ENCODE assay signal across 11 cellular contexts in genomic region chr2:73172963-73173362, GRCh38. TPM values are rescaled to one million over a fixed set of nuclear protein-coding genes. Genes with fewer than 3 reads are reported as not detected.
DNase-seq lines count a peak whose midpoint lies in the region; ATAC-seq and TF ChIP-seq lines count a peak whose summit lies in the region.
"Had no signal": no experiment of that assay in that cellular context is flagged by ENCODE, and none has a peak within 500 bp of the region (broad histone marks: within the 10 kb centered on the region; RNA-seq: fewer than 3 reads in every experiment).

No MANE protein-coding gene starts in this region.

- H3K4me2 ChIP-seq in mesendoderm (ENCODE audit: low read length), result no peak overlapping the region

- no peak overlapping the region for H3K27ac ChIP-seq in mesendoderm (ENCODE audit: low read depth, low read length)

- no peak for TF ChIP-seq CTCF in GM10266 (IDR thresholded peaks at IDR 0.05; ENCODE audit: control insufficient read depth, insufficient read depth, low read depth, missing control alignments)

- H3K56ac ChIP-seq in mesendoderm (ENCODE audit: low read length), result no peak overlapping the region

- H2AK5ac ChIP-seq in mesendoderm (ENCODE audit: low read length), result no peak overlapping the region

- H3K4me1 ChIP-seq in mesendoderm (ENCODE audit: control insufficient read depth, low read depth, low read length), result peaks cover 2% of the 10 kb centered on the region

- H3K4me1 Mint-ChIP-seq in activated T-cell treated with anti-CD3 and anti-CD28 coated beads, Interleukin-2, amount 50 U/mL, for 4 hours (ENCODE audit: low read depth), result peaks cover 21% of the 10 kb centered on the region

- no peaks in the 10 kb centered on the region for H3K79me1 ChIP-seq in mesendoderm (ENCODE audit: low read length)

- WGBS in mesendoderm (ENCODE audit: extremely low coverage, insufficient coverage, low lambda C conversion rate), result no CpG with 5 or more reads among the region's 6 CpGs

- H3K27me3 ChIP-seq in mesendoderm (ENCODE audit: insufficient read depth, low read length, poor library complexity), result peaks cover 9% of the 10 kb centered on the region

- H3K36me3 Mint-ChIP-seq in activated T-cell treated with anti-CD3 and anti-CD28 coated beads, Interleukin-2, amount 50 U/mL, for 4 hours (ENCODE audit: insufficient read depth), result no peaks in the 10 kb centered on the region
- H3K36me3 Mint-ChIP-seq: CD4-positive, CD25-positive, alpha-beta regulatory T cell had no signal

- H4K8ac ChIP-seq in mesendoderm (ENCODE audit: low read depth, low read length), result no peak overlapping the region

- H2BK5ac ChIP-seq in mesendoderm (ENCODE audit: low read length), result no peak overlapping the region

- no peak overlapping the region for H3K18ac ChIP-seq in mesendoderm (ENCODE audit: low read length)

- peak; percentile 24 for ATAC-seq in HG02759 (IDR thresholded peaks at IDR 0.05; ENCODE audit: unreplicated experiment)
- peak; percentile 44 to 56 for ATAC-seq in activated T-cell treated with anti-CD3 and anti-CD28 coated beads, Interleukin-2, amount 50 U/mL, for 4 hours
- ATAC-seq in GM19463 (IDR thresholded peaks at IDR 0.05; ENCODE audit: unreplicated experiment), result no peak

- H3K9ac ChIP-seq in mesendoderm (ENCODE audit: low read length), result no peak overlapping the region

- H3K23ac ChIP-seq in mesendoderm (ENCODE audit: low read length), result no peak overlapping the region

- DNase-seq in GM10266 (ENCODE audit: extremely low spot score), result peak; percentile 72
- DNase-seq in activated T-cell treated with anti-CD3 and anti-CD28 coated beads, Interleukin-2, amount 50 U/mL, for 4 hours, result no peak
- DNase-seq in putamen (ENCODE audit: low spot score), result peak; percentile 17
- DNase-seq in ureter (ENCODE audit: low spot score), result no peak
- no peak for DNase-seq in activated gamma-delta T cell treated with Interleukin-2 at 50 U/mL for 16 hours
- DNase-seq in mesendoderm, result no peak

- no peaks in the 10 kb centered on the region for H3K36me3 ChIP-seq in mesendoderm (ENCODE audit: control insufficient read depth, insufficient read depth, low read length)

- H3K4me3 Mint-ChIP-seq in activated T-cell treated with anti-CD3 and anti-CD28 coated beads, Interleukin-2, amount 50 U/mL, for 4 hours, result no peak overlapping the region
- H3K4me3 Mint-ChIP-seq: CD4-positive, CD25-positive, alpha-beta regulatory T cell had no signal

- no peak overlapping the region for H4K5ac ChIP-seq in mesendoderm (ENCODE audit: low read length)

- no peaks in the 10 kb centered on the region for H3K79me2 ChIP-seq in mesendoderm (ENCODE audit: control insufficient read depth, insufficient read depth, low read length)

- no peak overlapping the region for H2BK15ac ChIP-seq in mesendoderm (replicated peaks; ENCODE audit: low read depth)

- no peak overlapping the region for H3K4me3 ChIP-seq in mesendoderm (ENCODE audit: low read length)

- H3K4ac ChIP-seq in mesendoderm (ENCODE audit: low read depth, low read length), result no peak overlapping the region

- H3K27me3 Mint-ChIP-seq in activated T-cell treated with anti-CD3 and anti-CD28 coated beads, Interleukin-2, amount 50 U/mL, for 4 hours (ENCODE audit: low read depth), result peaks cover 32% of the 10 kb centered on the region

- H3K9me3 Mint-ChIP-seq in activated T-cell treated with anti-CD3 and anti-CD28 coated beads, Interleukin-2, amount 50 U/mL, for 4 hours, result no peaks in the 10 kb centered on the region

- no peak overlapping the region for H2BK120ac ChIP-seq in mesendoderm (ENCODE audit: low read depth, low read length)

RNA-seq across cellular contexts. Expression of gene NOTO, which starts 29.4 kb away (rescaled TPM):
- not detected for total RNA-seq in activated T-cell treated with anti-CD3 and anti-CD28 coated beads, Interleukin-2, amount 50 U/mL, for 4 hours
- not detected for total RNA-seq in ureter
- polyA plus RNA-seq in mesendoderm (2013, experiment 1 of 2), result 0.03 TPM
- polyA plus RNA-seq in mesendoderm (2013, experiment 2 of 2), result 0.01 TPM
- total RNA-seq: CD4-positive, CD25-positive, alpha-beta regulatory T cell; epithelial cell of proximal tubule; OCI-LY7 had no signal
- polyA plus RNA-seq: CD4-positive, CD25-positive, alpha-beta regulatory T cell had no signal

RNA-seq across cellular contexts. Expression of gene SMYD5, which starts 41.1 kb away (rescaled TPM):
- total RNA-seq in activated T-cell treated with anti-CD3 and anti-CD28 coated beads, Interleukin-2, amount 50 U/mL, for 4 hours, result 10 to 100 TPM; 70.8 to 78.4 (median 74.4) TPM
- 36.3 TPM for total RNA-seq in ureter
- polyA plus RNA-seq in mesendoderm (2013, experiment 1 of 2), result 43.1 TPM
- 42.7 TPM for polyA plus RNA-seq in mesendoderm (2013, experiment 2 of 2)

Comparison
In these comparisons a context has a peak if more than half of its experiments do, and no peak if none do; other contexts are left out.
1. DNase-seq: peak in GM10266 (single experiment) and putamen (single experiment); none in activated T-cell treated with anti-CD3 and anti-CD28 coated beads, Interleukin-2, amount 50 U/mL, for 4 hours (single experiment), ureter (single experiment), activated gamma-delta T cell treated with Interleukin-2 at 50 U/mL for 16 hours (single experiment) and mesendoderm (single experiment).